Comparison of ENCODE assay signal across 19 cellular contexts in the genomic region with DNA sequence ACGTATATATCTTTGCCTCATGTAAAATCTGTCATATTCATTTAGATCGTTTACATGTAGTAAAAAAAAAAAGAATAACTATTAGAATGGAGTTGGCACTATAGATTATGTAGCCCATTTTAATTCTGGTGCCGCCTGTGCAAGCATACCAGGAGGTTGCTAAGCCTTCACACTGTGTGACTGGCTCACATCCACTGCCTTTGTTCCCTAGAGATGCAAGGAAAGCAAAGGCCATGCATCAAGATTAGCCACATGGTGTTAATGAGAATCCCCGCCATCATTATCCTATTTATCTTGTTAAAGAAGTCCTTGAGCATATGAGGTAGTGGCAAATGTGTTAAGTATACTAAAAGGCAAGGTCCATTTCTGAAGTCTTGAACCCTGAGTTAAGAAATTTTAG.
"Had no signal": no experiment of that assay in that cellular context is flagged by ENCODE, and none has a peak within 500 bp of the region (broad histone marks: within the 10 kb centered on the region; RNA-seq: fewer than 3 reads in every experiment).

No MANE protein-coding gene starts in this region.

- H3K27ac ChIP-seq: heart right ventricle, spleen, tibial artery, upper lobe of left lung, uterus had no signal

- FAIRE-seq: endometrium, frontal cortex, islet of Langerhans had no signal

- H3K9me3 Mint-ChIP-seq: naive thymus-derived CD4-positive, alpha-beta T cell; stimulated activated memory B cell treated with anti-CD40 and anti-IgM and Interleukin-4, amounts not matched to agents 10 μg/mL and 1 μg/mL and 100 μg/mL, for 72 hours; stimulated activated naive CD8-positive, alpha-beta T cell treated with anti-CD3 and anti-CD28 coated beads, Interleukin-15, Interleukin-2, amounts not matched to agents 100 ng/mL and 50 ng/mL, for 24 hours had no signal

- H3K27ac Mint-ChIP-seq: naive thymus-derived CD4-positive, alpha-beta T cell; stimulated activated naive CD8-positive, alpha-beta T cell treated with anti-CD3 and anti-CD28 coated beads, Interleukin-15, Interleukin-2, amounts not matched to agents 100 ng/mL and 50 ng/mL, for 24 hours had no signal

- H3K4me3 ChIP-seq: heart right ventricle, spleen, tibial artery, upper lobe of left lung, uterus had no signal

- H3K4me1 ChIP-seq: tibial artery, upper lobe of left lung, uterus had no signal

- H3K9me3 ChIP-seq: heart right ventricle, spleen, tibial artery, upper lobe of left lung, uterus had no signal

- H3K36me3 ChIP-seq: uterus had no signal

- DNase-seq: effector memory CD4-positive, alpha-beta T cell; heart right ventricle; hypothalamus; kidney glomerular epithelial cell; mammary epithelial cell; naive thymus-derived CD4-positive, alpha-beta T cell; posterior cingulate gyrus; spleen; stimulated activated CD4-positive, alpha-beta T cell treated with anti-CD3 and anti-CD28 coated beads, Interleukin-15, amount 100 ng/mL, for 24 hours; stimulated activated CD4-positive, alpha-beta T cell treated with anti-CD3 and anti-CD28 coated beads, Interleukin-1b, Interleukin-23, amount 100 ng/mL, for 48 hours; stimulated activated CD4-positive, alpha-beta T cell treated with anti-CD3 and anti-CD28 coated beads, Interleukin-4, amount 100 ng/mL, for 24 hours; tibial artery; upper lobe of left lung; uterus had no signal

- H3K27me3 ChIP-seq: heart right ventricle, spleen, tibial artery, upper lobe of left lung, uterus had no signal

- H3K27me3 Mint-ChIP-seq: naive thymus-derived CD4-positive, alpha-beta T cell; stimulated activated memory B cell treated with anti-CD40 and anti-IgM and Interleukin-4, amounts not matched to agents 10 μg/mL and 1 μg/mL and 100 μg/mL, for 72 hours; stimulated activated naive CD8-positive, alpha-beta T cell treated with anti-CD3 and anti-CD28 coated beads, Interleukin-15, Interleukin-2, amounts not matched to agents 100 ng/mL and 50 ng/mL, for 24 hours had no signal

- H3K4me3 Mint-ChIP-seq: naive thymus-derived CD4-positive, alpha-beta T cell; stimulated activated memory B cell treated with anti-CD40 and anti-IgM and Interleukin-4, amounts not matched to agents 10 μg/mL and 1 μg/mL and 100 μg/mL, for 72 hours; stimulated activated naive CD8-positive, alpha-beta T cell treated with anti-CD3 and anti-CD28 coated beads, Interleukin-15, Interleukin-2, amounts not matched to agents 100 ng/mL and 50 ng/mL, for 24 hours had no signal
